ENCODE assay signal across 9 cellular contexts in the genomic region with DNA sequence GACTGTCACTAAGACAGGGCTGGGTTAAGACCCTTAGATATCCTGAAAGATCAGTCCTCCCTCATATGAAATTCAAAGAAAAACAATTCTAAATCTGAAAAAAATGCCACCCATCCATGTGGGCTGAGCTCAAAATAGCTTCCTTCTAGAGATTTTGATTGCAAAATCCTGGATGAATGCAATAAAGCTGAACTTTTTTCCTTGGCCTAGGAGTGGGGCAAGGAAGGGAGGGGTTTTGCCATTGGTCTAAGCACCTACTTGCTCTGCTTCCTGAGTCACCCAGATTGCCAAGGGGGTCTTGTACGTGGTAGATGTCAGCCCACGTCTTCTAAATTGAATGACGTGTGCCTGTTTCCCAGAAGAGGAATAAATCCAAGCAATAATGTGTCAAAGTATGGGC. TPM values are rescaled to one million over a fixed set of nuclear protein-coding genes. Genes with fewer than 3 reads are reported as not detected.
A peak's percentile ranks its signal among the peaks of the same experiment; 100 is the strongest.
DNase-seq lines count a peak whose midpoint lies in the region; ATAC-seq and TF ChIP-seq lines count a peak whose summit lies in the region.
"Had no signal": no experiment of that assay in that cellular context is flagged by ENCODE, and none has a peak within 500 bp of the region (broad histone marks: within the 10 kb centered on the region; RNA-seq: fewer than 3 reads in every experiment).

No MANE protein-coding gene starts in this region.

- no peaks in the 10 kb centered on the region for H3F3A ChIP-seq in DOHH2 (ENCODE audit: control insufficient read depth, insufficient read depth)

- no peaks in the 10 kb centered on the region for H3K27me3 ChIP-seq in DOHH2 (ENCODE audit: control insufficient read depth, low read length)
- no peaks in the 10 kb centered on the region for H3K27me3 ChIP-seq in ascending aorta
- no peaks in the 10 kb centered on the region for H3K27me3 ChIP-seq in skeletal muscle satellite cell (ENCODE audit: control insufficient read depth, insufficient read depth, low read length)
- no peaks in the 10 kb centered on the region for H3K27me3 ChIP-seq in CD8-positive, alpha-beta T cell (ENCODE audit: insufficient read depth, low read length)

- in situ Hi-C loops in GM13977 (cut with MboI; ENCODE audit: low pct_unique_long_range_greater_than_20kb, low sequenced_read_pairs, unreplicated experiment), result no loop called here

- peak in 1 of 2 donors; percentile 77 for DNase-seq in ascending aorta (ENCODE audit: low spot score in 2 of 2)
- no peak for DNase-seq in left cardiac atrium
- DNase-seq in GM19238 (ENCODE audit: insufficient read length, low spot score), result no peak
- DNase-seq in CD8-positive, alpha-beta T cell, result no peak
- DNase-seq in GM13977 (ENCODE audit: low spot score), result no peak
- DNase-seq: DMS79 had no signal

- no peak overlapping the region for H3K27ac Mint-ChIP-seq in CD8-positive, alpha-beta T cell

- ATAC-seq in left cardiac atrium, result peak; percentile 45 to 50
- no peak for ATAC-seq in CD8-positive, alpha-beta T cell
- no peak for ATAC-seq in HG03280 (IDR thresholded peaks at IDR 0.05; ENCODE audit: unreplicated experiment)

- no peaks in the 10 kb centered on the region for H3K9me3 Mint-ChIP-seq in CD8-positive, alpha-beta T cell

- CTCF ChIA-PET in CD8-positive, alpha-beta T cell (lab: Charles Lee), result no interaction called here

- POLR2A ChIA-PET in CD8-positive, alpha-beta T cell (lab: Charles Lee), result no interaction called here

- no peaks in the 10 kb centered on the region for H3K9me2 ChIP-seq in DOHH2 (replicated peaks; ENCODE audit: control insufficient read depth, low read length)

- H3K9ac ChIP-seq in skeletal muscle satellite cell (ENCODE audit: low read depth, low read length), result peak overlapping the region; percentile 80

- no peak overlapping the region for H3K4me3 ChIP-seq in DOHH2 (ENCODE audit: low read length)
- no peak overlapping the region for H3K4me3 ChIP-seq in ascending aorta
- peak overlapping the region; percentile 10 for H3K4me3 ChIP-seq in skeletal muscle satellite cell (ENCODE audit: low read length)
- no peak overlapping the region for H3K4me3 ChIP-seq in CD8-positive, alpha-beta T cell (ENCODE audit: low read depth, low read length)

- no peak overlapping the region for H3K27ac ChIP-seq in DOHH2 (ENCODE audit: low read depth, low read length)
- peak overlapping the region; percentile 94 to 95 for H3K27ac ChIP-seq in ascending aorta
- no peak overlapping the region for H3K27ac ChIP-seq in CD8-positive, alpha-beta T cell (ENCODE audit: low read depth, low read length)

- TF ChIP-seq CTCF in DOHH2 (IDR thresholded peaks at IDR 0.05; ENCODE audit: low read depth, low read length, poor library complexity, severe bottlenecking) (no peak), ascending aorta (IDR thresholded peaks at IDR 0.05) (no peak), GM13977 (IDR thresholded peaks at IDR 0.05; ENCODE audit: extremely low read depth, insufficient read depth, missing control alignments) (no peak)
- no peak for TF ChIP-seq CTCF in CD8-positive, alpha-beta T cell (IDR thresholded peaks at IDR 0.05)

- H3K9me3 ChIP-seq in DOHH2 (ENCODE audit: control insufficient read depth, insufficient read depth, low read length) (no peaks in the 10 kb centered on the region), ascending aorta (no peaks in the 10 kb centered on the region), skeletal muscle satellite cell (replicated peaks; ENCODE audit: low read length) (no peaks in the 10 kb centered on the region)
- no peaks in the 10 kb centered on the region for H3K9me3 ChIP-seq in CD8-positive, alpha-beta T cell (ENCODE audit: low read length)

- H3K4me1 ChIP-seq in DOHH2 (ENCODE audit: control insufficient read depth, low read length) (peaks cover 33% of the 10 kb centered on the region), ascending aorta (peaks cover 12 to 53% of the 10 kb centered on the region in 2 donors), skeletal muscle satellite cell (ENCODE audit: control insufficient read depth, insufficient read depth, low read length) (peaks cover 37% of the 10 kb centered on the region)
- H3K4me1 ChIP-seq in CD8-positive, alpha-beta T cell (ENCODE audit: insufficient read depth, low read length), result no peaks in the 10 kb centered on the region

- no peaks in the 10 kb centered on the region for H3K27me3 Mint-ChIP-seq in CD8-positive, alpha-beta T cell (ENCODE audit: low read depth)

- intact Hi-C loops in ascending aorta (cut with DNase I) (no loop called here), left cardiac atrium (cut with DNase I) (no loop called here)
- intact Hi-C loops in CD8-positive, alpha-beta T cell (cut with DNase I, micrococcal nuclease), result no loop called here

- H3K4me2 ChIP-seq in DOHH2 (ENCODE audit: low read length) (peak overlapping the region; percentile 44; the same call in 1 of the 2 replicates), skeletal muscle satellite cell (ENCODE audit: low read length) (peak overlapping the region; percentile 51)

- no peaks in the 10 kb centered on the region for H3K36me3 ChIP-seq in DOHH2 (ENCODE audit: control insufficient read depth, low read length)
- no peaks in the 10 kb centered on the region for H3K36me3 ChIP-seq in ascending aorta
- H3K36me3 ChIP-seq in skeletal muscle satellite cell (ENCODE audit: insufficient read depth, low read length), result no peaks in the 10 kb centered on the region
- H3K36me3 ChIP-seq in CD8-positive, alpha-beta T cell (ENCODE audit: insufficient read depth, low read length), result no peaks in the 10 kb centered on the region

- H3K79me2 ChIP-seq in DOHH2 (ENCODE audit: control insufficient read depth, low read length), result no peaks in the 10 kb centered on the region

- no peak overlapping the region for H3K4me3 Mint-ChIP-seq in CD8-positive, alpha-beta T cell

- peaks cover 8% of the 10 kb centered on the region for H3K4me1 Mint-ChIP-seq in CD8-positive, alpha-beta T cell (ENCODE audit: low read depth)

- no peaks in the 10 kb centered on the region for H4K20me1 ChIP-seq in DOHH2 (ENCODE audit: control insufficient read depth, insufficient read depth, low read depth, low read length)

- no peaks in the 10 kb centered on the region for H3K36me3 Mint-ChIP-seq in CD8-positive, alpha-beta T cell

RNA-seq across cellular contexts. Expression of a gene that starts 15.3 kb away (rescaled TPM):
- total RNA-seq in ascending aorta, result 89.3 TPM
- total RNA-seq in left cardiac atrium, result 10 to 100 TPM; 24.0 to 37.5 TPM
- 18.3 and 32.1 TPM in 2 replicates for total RNA-seq in skeletal muscle satellite cell (2012; rRNA removed)
- total RNA-seq in CD8-positive, alpha-beta T cell, result 10 to 100 TPM; 25.4 to 29.0 TPM

Comparison
In these comparisons a context has a peak if more than half of its experiments do, and no peak if none do; other contexts are left out.
1. H3K27ac ChIP-seq: peak in ascending aorta (2 of 2); none in DOHH2 (single experiment) and CD8-positive, alpha-beta T cell (single experiment).
2. ATAC-seq: peak in left cardiac atrium (2 of 2); none in CD8-positive, alpha-beta T cell (single experiment) and HG03280 (single experiment).